8 cellular contexts compared by ENCODE assay signal in the genomic region with DNA sequence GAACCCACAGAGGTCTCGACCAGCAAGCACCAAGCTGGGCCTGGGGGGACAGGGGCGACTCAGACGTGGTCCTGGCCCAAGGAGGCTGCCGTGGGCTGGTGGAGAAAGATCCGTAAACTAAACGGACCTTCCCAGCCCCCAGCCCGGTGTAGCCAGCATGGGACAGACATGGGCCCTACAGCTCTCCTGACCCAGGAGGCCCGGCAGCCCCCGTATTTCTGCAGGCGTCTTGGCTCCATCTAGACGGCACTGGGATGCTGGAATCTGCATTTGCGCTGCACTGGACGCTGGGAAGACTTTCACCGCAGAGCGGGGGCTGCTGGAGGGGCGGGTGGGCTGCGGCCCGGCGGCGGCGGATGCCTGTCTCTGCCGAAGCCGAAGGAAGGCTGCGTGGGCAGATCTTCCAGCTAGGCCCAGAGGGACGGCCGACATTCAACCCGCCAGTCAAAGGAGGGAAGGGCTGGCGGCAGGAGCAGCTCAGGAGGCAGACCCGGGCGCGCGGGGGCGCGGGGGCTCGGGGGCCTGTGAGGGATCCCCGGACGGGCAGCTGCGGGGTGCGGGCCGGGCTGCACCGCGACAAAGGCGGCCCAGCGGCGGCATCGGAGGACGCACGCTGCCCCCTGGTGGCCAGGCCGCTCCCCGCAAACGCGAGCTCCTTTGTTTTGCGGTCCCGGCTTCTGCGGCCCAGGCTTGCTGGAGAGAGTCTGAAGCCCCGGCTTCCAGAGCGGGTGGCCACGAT.
A peak's percentile ranks its signal among the peaks of the same experiment; 100 is the strongest.
DNase-seq lines count a peak whose midpoint lies in the region; ATAC-seq and TF ChIP-seq lines count a peak whose summit lies in the region.

No MANE protein-coding gene starts in this region.

- H3K27ac Mint-ChIP-seq in glutamatergic neuron (ENCODE audit: unreplicated experiment) (no peak overlapping the region), type B pancreatic cell (no peak overlapping the region)

- H3K27ac ChIP-seq in 22Rv1 (no peak overlapping the region), HL-60 (replicated peaks) (no peak overlapping the region), ovary (no peak overlapping the region)

- no peaks in the 10 kb centered on the region for H3K36me3 Mint-ChIP-seq in glutamatergic neuron (ENCODE audit: unreplicated experiment)
- no peaks in the 10 kb centered on the region for H3K36me3 Mint-ChIP-seq in type B pancreatic cell

- peak; percentile 71 for ATAC-seq in GM18502 (IDR thresholded peaks at IDR 0.05; ENCODE audit: poor library complexity, unreplicated experiment)

- TF ChIP-seq CTCF in 22Rv1 (IDR thresholded peaks at IDR 0.05) = peak; percentile 93
- peak; percentile 36 for TF ChIP-seq CTCF in HL-60 (IDR thresholded peaks at IDR 0.05; ENCODE audit: insufficient read depth, low read length)
- peak; percentile 99 for TF ChIP-seq CTCF in glutamatergic neuron (IDR thresholded peaks at IDR 0.05; ENCODE audit: partially characterized antibody, unreplicated experiment)
- TF ChIP-seq CTCF in ovary (IDR thresholded peaks at IDR 0.05) = peak; percentile 62 to 80 (median 78)
- peak; percentile 99 for TF ChIP-seq CTCF in type B pancreatic cell (conservative IDR thresholded peaks at IDR 0.05)

- 7 to 12% (median 8%) methylated on average over 25 to 58 of the region's 58 CpGs for WGBS in ovary, 3 donors

- no peaks in the 10 kb centered on the region for H3K9me3 ChIP-seq in ovary

- peak overlapping the region; percentile 34 for H3K4me3 Mint-ChIP-seq in glutamatergic neuron (ENCODE audit: unreplicated experiment)
- peak overlapping the region; percentile 66 for H3K4me3 Mint-ChIP-seq in type B pancreatic cell

- H3K4me3 ChIP-seq in HL-60 (replicated peaks; ENCODE audit: insufficient read depth, low read length) (no peak overlapping the region), ovary (peak overlapping the region; percentile 36)

- no peaks in the 10 kb centered on the region for H3K36me3 ChIP-seq in ovary

- no peak for TF ChIP-seq POLR2A in ovary (IDR thresholded peaks at IDR 0.05)

- TF ChIP-seq EP300 in ovary (IDR thresholded peaks at IDR 0.05) = no peak

- DNase-seq in HL-60 (ENCODE audit: low read depth in 1 of 2, low spot score in 1 of 2) (peak; percentile 13 to 54), SHP77 treated with DMSO at 0.1 percent for 48 hours (lab: John Stamatoyannopoulos, UW) (peak; percentile 14), glutamatergic neuron (peak; percentile 94), ovary (peak; percentile 61 to 86 (median 76)), type B pancreatic cell (ENCODE audit: extremely low spot score, unreplicated experiment) (peak; percentile 91)
- DNase-seq in activated gamma-delta T cell treated with anti-CD3 and anti-CD28 coated beads, Interleukin-2, amount 50 U/mL, for 16 hours (ENCODE audit: low read depth) = peak; percentile 15

- H3K9me3 Mint-ChIP-seq in glutamatergic neuron (ENCODE audit: unreplicated experiment) = peaks cover 6% of the 10 kb centered on the region
- no peaks in the 10 kb centered on the region for H3K9me3 Mint-ChIP-seq in type B pancreatic cell

- H3K4me1 Mint-ChIP-seq in glutamatergic neuron (ENCODE audit: low read depth, unreplicated experiment) (peaks cover 6% of the 10 kb centered on the region), type B pancreatic cell (ENCODE audit: unreplicated experiment) (peaks cover 4% of the 10 kb centered on the region)

- no peaks in the 10 kb centered on the region for H3K4me1 ChIP-seq in ovary (ENCODE audit: insufficient read depth)

- intact Hi-C loops in ovary (cut with DNase I) = loop anchor here in 2 of 4 donors (5.0 to 10.0 kb wide), 3 partner anchors 257 to 697 kb away; partner anchors contain the start of gene BOD1 (in 1 of the 2)

- H3K27me3 Mint-ChIP-seq in glutamatergic neuron (ENCODE audit: unreplicated experiment) = peaks cover 6% of the 10 kb centered on the region
- peaks cover 55% of the 10 kb centered on the region for H3K27me3 Mint-ChIP-seq in type B pancreatic cell

- peaks cover 15% of the 10 kb centered on the region for H3K27me3 ChIP-seq in HL-60 (ENCODE audit: insufficient read depth, poor library complexity, severe bottlenecking)
- no peaks in the 10 kb centered on the region for H3K27me3 ChIP-seq in ovary

Comparison
In these comparisons a context has a peak if more than half of its experiments do, and no peak if none do; other contexts are left out.
1. CTCF ChIP-seq: peak in every context shown above with its lines; median percentile 99 in glutamatergic neuron; 99 in type B pancreatic cell; 93 in 22Rv1; 78 in ovary; 36 in HL-60.
2. DNase-seq: peak in every context shown above with its lines; median percentile 94 in glutamatergic neuron; 91 in type B pancreatic cell; 76 in ovary; 34 in HL-60; 15 in activated gamma-delta T cell treated with anti-CD3 and anti-CD28 coated beads, Interleukin-2, amount 50 U/mL, for 16 hours; 14 in SHP77 treated with DMSO at 0.1 percent for 48 hours.